In the genomic region with DNA sequence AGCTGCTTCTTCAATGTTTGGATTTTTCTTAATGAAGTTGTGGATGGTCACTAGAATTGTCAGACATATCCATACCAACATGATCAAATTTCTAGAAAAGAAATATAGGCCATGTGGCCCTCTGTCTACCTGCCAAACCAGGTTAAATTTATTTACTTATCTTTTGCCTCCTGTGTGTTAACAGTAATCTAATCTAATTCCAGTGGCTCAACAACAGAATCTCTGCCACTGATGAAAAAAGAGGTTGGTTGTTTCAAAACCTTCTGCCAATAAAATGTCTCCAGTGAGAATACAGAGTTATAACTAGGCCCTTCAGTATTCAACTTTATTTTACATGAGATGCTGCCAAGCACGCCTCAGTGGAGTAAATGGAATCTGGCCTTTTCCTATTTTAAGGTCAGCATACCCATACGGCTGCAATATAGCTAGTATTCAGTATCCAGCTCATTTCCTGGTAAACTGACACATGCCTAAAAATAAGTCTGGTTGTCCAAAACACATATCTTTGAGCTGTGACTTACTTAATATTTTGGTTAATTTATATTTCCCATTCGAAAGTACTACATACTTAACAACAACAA, we compare ENCODE assay signal across 29 cellular contexts.
"Had no signal": no experiment of that assay in that cellular context is flagged by ENCODE, and none has a peak within 500 bp of the region (broad histone marks: within the 10 kb centered on the region; RNA-seq: fewer than 3 reads in every experiment).

No MANE protein-coding gene starts in this region.

- H3K4me3 Mint-ChIP-seq: activated CD4-positive, alpha-beta T cell treated with anti-CD3 and anti-CD28 coated beads, Interleukin-2, amount 10 ng/mL, durations not matched to agents 24 days and 14 days; activated CD8-positive, alpha-beta T cell treated with anti-CD3 and anti-CD28 coated beads for 36 hours; activated naive CD8-positive, alpha-beta T cell; central memory CD8-positive, alpha-beta T cell; naive thymus-derived CD4-positive, alpha-beta T cell had no signal

- H3K4me2 ChIP-seq: hepatocyte had no signal

- H3K79me2 ChIP-seq: parathyroid adenoma had no signal

- H3K4me1 ChIP-seq: upper lobe of left lung, vagina had no signal

- H3K27me3 ChIP-seq: dorsolateral prefrontal cortex, gastrocnemius medialis, hepatocyte, spleen, upper lobe of left lung, vagina had no signal

- H3K4me1 Mint-ChIP-seq: activated CD4-positive, alpha-beta T cell treated with anti-CD3 and anti-CD28 coated beads, Interleukin-2, amount 10 ng/mL, durations not matched to agents 24 days and 14 days; central memory CD8-positive, alpha-beta T cell had no signal

- H3K9me3 Mint-ChIP-seq: activated CD4-positive, alpha-beta T cell treated with anti-CD3 and anti-CD28 coated beads, Interleukin-2, amount 10 ng/mL, durations not matched to agents 24 days and 14 days; activated CD8-positive, alpha-beta T cell treated with anti-CD3 and anti-CD28 coated beads for 36 hours; central memory CD8-positive, alpha-beta T cell; naive thymus-derived CD4-positive, alpha-beta T cell had no signal

- H3K4me3 ChIP-seq: dorsolateral prefrontal cortex, gastrocnemius medialis, hepatocyte, spleen, upper lobe of left lung, vagina had no signal

- H3K27me3 Mint-ChIP-seq: activated CD4-positive, alpha-beta T cell treated with anti-CD3 and anti-CD28 coated beads, Interleukin-2, amount 10 ng/mL, durations not matched to agents 24 days and 14 days; activated CD8-positive, alpha-beta T cell treated with anti-CD3 and anti-CD28 coated beads for 36 hours; activated naive CD8-positive, alpha-beta T cell; central memory CD8-positive, alpha-beta T cell; naive thymus-derived CD4-positive, alpha-beta T cell had no signal

- FAIRE-seq: bronchial epithelial cell, colon, kidney had no signal

- H3K27ac Mint-ChIP-seq: activated CD4-positive, alpha-beta T cell treated with anti-CD3 and anti-CD28 coated beads, Interleukin-2, amount 10 ng/mL, durations not matched to agents 24 days and 14 days; activated CD8-positive, alpha-beta T cell treated with anti-CD3 and anti-CD28 coated beads for 36 hours; activated naive CD8-positive, alpha-beta T cell had no signal

- H3K27ac ChIP-seq: dorsolateral prefrontal cortex, hepatocyte, parathyroid adenoma, spleen, upper lobe of left lung, vagina had no signal

- H2AFZ ChIP-seq: hepatocyte, parathyroid adenoma had no signal

- H3K9ac ChIP-seq: parathyroid adenoma had no signal

- ATAC-seq: activated CD8-positive, alpha-beta T cell treated with anti-CD3 and anti-CD28 coated beads for 36 hours; gastrocnemius medialis; left colon; naive thymus-derived CD4-positive, alpha-beta T cell; right cardiac atrium had no signal

- H3K9me3 ChIP-seq: gastrocnemius medialis, spleen, upper lobe of left lung, vagina had no signal

- DNase-seq: activated CD4-positive, alpha-beta T cell treated with anti-CD3 and anti-CD28 coated beads, Interleukin-2, amount 10 ng/mL, durations not matched to agents 24 days and 14 days; activated CD4-positive, CD25-positive, alpha-beta regulatory T cell treated with anti-CD3 and anti-CD28 coated beads, Interleukin-2, amount 50 U/mL, for 72 hours; activated CD8-positive, alpha-beta T cell treated with anti-CD3 and anti-CD28 coated beads for 36 hours; activated effector memory CD4-positive, alpha-beta T cell treated with Interleukin-2 at 50 U/mL for 16 hours; activated naive CD4-positive, alpha-beta T cell treated with Interleukin-2 at 50 U/mL for 16 hours; activated T-cell treated with anti-CD3 and anti-CD28 coated beads, Interleukin-2, amount 50 U/mL, for 48 hours; anterior cingulate cortex; dorsolateral prefrontal cortex; effector memory CD4-positive, alpha-beta T cell; erythroblast; gastrocnemius medialis; kidney; left colon; midbrain; naive thymus-derived CD4-positive, alpha-beta T cell; nucleus accumbens; right cardiac atrium; spleen; stimulated activated naive CD4-positive, alpha-beta T cell treated with Interleukin-2 at 50 U/mL for 16 hours; substantia nigra; T-helper 2 cell; upper lobe of left lung had no signal
